In the genomic region with DNA sequence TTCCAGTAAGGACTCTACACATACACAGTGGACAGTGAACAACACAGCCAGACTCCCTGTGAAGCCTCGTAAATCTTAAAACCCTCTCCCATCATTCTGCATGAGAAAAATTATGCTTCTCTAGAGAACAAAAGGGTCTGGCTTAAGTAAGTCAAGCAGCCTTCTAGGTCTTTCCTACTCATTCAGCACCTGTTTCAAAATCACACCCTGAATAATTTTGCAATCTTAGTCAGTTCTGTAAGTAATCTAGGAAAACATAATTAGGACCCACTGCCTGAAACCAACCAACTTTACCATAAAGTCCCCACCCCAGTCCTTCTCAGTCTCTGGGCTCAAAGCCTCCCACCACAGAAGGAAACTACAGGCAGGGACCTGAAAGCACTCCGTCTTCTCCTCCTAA, we compare ENCODE assay signal across 22 cellular contexts. TPM values are rescaled to one million over a fixed set of nuclear protein-coding genes. Genes with fewer than 3 reads are reported as not detected.
DNase-seq lines count a peak whose midpoint lies in the region; ATAC-seq and TF ChIP-seq lines count a peak whose summit lies in the region.
"Had no signal": no experiment of that assay in that cellular context is flagged by ENCODE, and none has a peak within 500 bp of the region (broad histone marks: within the 10 kb centered on the region; RNA-seq: fewer than 3 reads in every experiment).

No MANE protein-coding gene starts in this region.

- ATAC-seq in activated CD4-positive, CD25-positive, alpha-beta regulatory T cell treated with anti-CD3 and anti-CD28 coated beads, Interleukin-2, amount 50 U/mL, for 24 hours, result peak; percentile 19 to 25
- peak; percentile 30 to 69 for ATAC-seq in activated naive CD4-positive, alpha-beta T cell treated with anti-CD3 and anti-CD28 coated beads, Interleukin-2, amount 50 U/mL, for 72 hours
- no peak for ATAC-seq in GM19023 (IDR thresholded peaks at IDR 0.05; ENCODE audit: unreplicated experiment)
- ATAC-seq: heart right ventricle, right cardiac atrium had no signal

- H3K27me3 Mint-ChIP-seq in immature natural killer cell (ENCODE audit: low read depth in 3 of 3), result peaks cover 0 to 3% (median 0%) of the 10 kb centered on the region in 3 donors
- H3K27me3 Mint-ChIP-seq: dendritic cell treated with granulocyte-macrophage colony-stimulating factor and Interleukin-4, amounts not matched to agents 40 ng/mL and 50 ng/mL, for 4 days had no signal

- peak overlapping the region in 1 of 2 donors; percentile 86 for H3K27ac Mint-ChIP-seq in activated naive CD4-positive, alpha-beta T cell treated with anti-CD3 and anti-CD28 coated beads, Interleukin-2, amount 50 U/mL, for 72 hours
- H3K27ac Mint-ChIP-seq in immature natural killer cell, result peak overlapping the region; percentile 9 to 69 (median 34)
- H3K27ac Mint-ChIP-seq: dendritic cell treated with granulocyte-macrophage colony-stimulating factor and Interleukin-4, amounts not matched to agents 40 ng/mL and 50 ng/mL, for 4 days; neural progenitor cell; T-helper 1 cell treated with Interleukin-12 subunit alpha and Interleukin-12 subunit beta and Interleukin-4 antibody, amounts not matched to agents 30 μg/mL and 1 μg/mL, for 36 hours had no signal

- H3K9me3 Mint-ChIP-seq in activated naive CD4-positive, alpha-beta T cell treated with anti-CD3 and anti-CD28 coated beads, Interleukin-2, amount 50 U/mL, for 72 hours, result no peaks in the 10 kb centered on the region
- no peaks in the 10 kb centered on the region for H3K9me3 Mint-ChIP-seq in immature natural killer cell
- H3K9me3 Mint-ChIP-seq: CD14-positive monocyte; dendritic cell treated with granulocyte-macrophage colony-stimulating factor and Interleukin-4, amounts not matched to agents 40 ng/mL and 50 ng/mL, for 4 days; neural progenitor cell; T-helper 1 cell treated with Interleukin-12 subunit alpha and Interleukin-12 subunit beta and Interleukin-4 antibody, amounts not matched to agents 30 μg/mL and 1 μg/mL, for 36 hours had no signal

- H3K4me3 Mint-ChIP-seq in immature natural killer cell, result no peak overlapping the region
- H3K4me3 Mint-ChIP-seq: CD14-positive monocyte; dendritic cell treated with granulocyte-macrophage colony-stimulating factor and Interleukin-4, amounts not matched to agents 40 ng/mL and 50 ng/mL, for 4 days; neural progenitor cell; T-helper 1 cell treated with Interleukin-12 subunit alpha and Interleukin-12 subunit beta and Interleukin-4 antibody, amounts not matched to agents 30 μg/mL and 1 μg/mL, for 36 hours had no signal

- H3K36me3 Mint-ChIP-seq in activated naive CD4-positive, alpha-beta T cell treated with anti-CD3 and anti-CD28 coated beads, Interleukin-2, amount 50 U/mL, for 72 hours, result peaks cover 13 to 26% of the 10 kb centered on the region in 2 donors
- peaks cover 9 to 34% (median 16%) of the 10 kb centered on the region in 3 donors for H3K36me3 Mint-ChIP-seq in immature natural killer cell

- DNase-seq in activated CD4-positive, CD25-positive, alpha-beta regulatory T cell (lab: John Stamatoyannopoulos, UW), result no peak
- DNase-seq in activated naive CD4-positive, alpha-beta T cell treated with anti-CD3 and anti-CD28 coated beads, Interleukin-2, amount 50 U/mL, for 72 hours (ENCODE audit: low spot score in 2 of 2), result no peak
- DNase-seq in activated naive CD4-positive, alpha-beta T cell treated with Interleukin-2 at 50 U/mL for 16 hours, result no peak
- DNase-seq in immature natural killer cell, result no peak
- DNase-seq in GM20000 (ENCODE audit: low spot score), result no peak
- DNase-seq in stimulated activated CD4-positive, alpha-beta T cell treated with anti-CD3 and anti-CD28 coated beads, Interleukin-2, amount 100 ng/mL, for 48 hours, result no peak
- DNase-seq: central memory CD4-positive, alpha-beta T cell; DMS 273 treated with DMSO at 0.1 percent for 48 hours; esophagus squamous epithelium; foreskin melanocyte; heart right ventricle; NCI-H446 treated with DMSO at 0.1 percent for 48 hours; NCI-H82; right cardiac atrium; spleen; testis had no signal

- no peaks in the 10 kb centered on the region for H3K4me1 Mint-ChIP-seq in immature natural killer cell
- H3K4me1 Mint-ChIP-seq: CD14-positive monocyte, neural progenitor cell had no signal

- no peak for TF ChIP-seq CTCF in GM20000 (IDR thresholded peaks at IDR 0.05; ENCODE audit: extremely low read depth, missing control alignments)

RNA-seq across cellular contexts. Expression of a gene that starts 19.7 kb away (rescaled TPM):
- 10 to 100 TPM; 65.8 TPM for total RNA-seq in activated naive CD4-positive, alpha-beta T cell treated with anti-CD3 and anti-CD28 coated beads, Interleukin-2, amount 50 U/mL, for 72 hours
- 10 to 100 TPM; 68.4 to 88.5 (median 85.4) TPM for polyA plus RNA-seq in immature natural killer cell
